ENCODE assay signal across 26 cellular contexts in the genomic region with DNA sequence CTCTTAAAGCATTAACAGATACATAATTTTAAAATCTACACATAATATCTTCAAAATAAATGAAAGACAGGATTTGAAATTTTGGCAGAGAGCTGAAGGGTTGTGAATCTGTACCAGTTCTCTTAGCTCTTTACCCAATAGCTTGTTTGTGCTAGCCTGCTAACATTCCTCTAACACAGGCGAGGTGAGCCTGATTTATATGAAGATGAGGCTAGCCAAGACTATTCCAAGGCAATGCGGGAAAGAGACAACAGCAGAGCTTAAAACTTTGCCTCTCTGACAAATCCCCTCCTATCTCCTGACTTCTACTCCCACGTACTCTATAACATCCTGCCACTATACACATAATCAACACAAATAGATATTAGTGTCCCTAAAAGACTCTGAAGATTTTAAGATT.
A peak's percentile ranks its signal among the peaks of the same experiment; 100 is the strongest.
DNase-seq lines count a peak whose midpoint lies in the region; ATAC-seq and TF ChIP-seq lines count a peak whose summit lies in the region.
"Had no signal": no experiment of that assay in that cellular context is flagged by ENCODE, and none has a peak within 500 bp of the region (broad histone marks: within the 10 kb centered on the region; RNA-seq: fewer than 3 reads in every experiment).

No MANE protein-coding gene starts in this region.

- H3K4me1 Mint-ChIP-seq in Calu3 (ENCODE audit: low read depth, unreplicated experiment): no peaks in the 10 kb centered on the region
- H3K4me1 Mint-ChIP-seq: activated CD4-positive, alpha-beta T cell treated with anti-CD3 and anti-CD28 coated beads for 36 hours had no signal

- intact Hi-C loops in mammary epithelial cell (cut with micrococcal nuclease) (no loop called here), Calu3 (cut with micrococcal nuclease; ENCODE audit: unreplicated experiment) (no loop called here)

- TF ChIP-seq CTCF in mammary epithelial cell (conservative IDR thresholded peaks at IDR 0.05 in 1 of 2, IDR thresholded peaks at IDR 0.05 in 1 of 2; ENCODE audit: extremely low read depth in 1 of 2, insufficient read depth in 1 of 2, low read depth in 1 of 2, low read length in 2 of 2) (no peak), Calu3 (IDR thresholded peaks at IDR 0.05; ENCODE audit: unreplicated experiment) (no peak)

- no peaks in the 10 kb centered on the region for H3K79me2 ChIP-seq in mammary epithelial cell (ENCODE audit: insufficient read depth, low read length)

- peaks cover 3% of the 10 kb centered on the region for H3K9me3 ChIP-seq in mammary epithelial cell (replicated peaks; ENCODE audit: insufficient read depth, low read length)
- no peaks in the 10 kb centered on the region for H3K9me3 ChIP-seq in skeletal muscle satellite cell (replicated peaks; ENCODE audit: low read length)
- H3K9me3 ChIP-seq: psoas muscle, thoracic aorta had no signal

- CTCF ChIA-PET in mammary epithelial cell (lab: Charles Lee; ENCODE audit: low non-redundant PET) (no interaction called here), Calu3 (lab: Charles Lee) (no interaction called here)

- H4K20me1 ChIP-seq in mammary epithelial cell (ENCODE audit: insufficient read depth, low read length): no peaks in the 10 kb centered on the region

- no peaks in the 10 kb centered on the region for H3K36me3 Mint-ChIP-seq in Calu3 (ENCODE audit: insufficient read depth, unreplicated experiment)
- H3K36me3 Mint-ChIP-seq: activated naive CD4-positive, alpha-beta T cell treated with anti-CD3 and anti-CD28 coated beads, Interleukin-2, amount 50 U/mL, for 72 hours; CD8-positive, alpha-beta T cell; stimulated activated naive B cell treated with anti-CD40 and anti-IgM and Interleukin-4, amounts not matched to agents 10 μg/mL and 1 μg/mL and 100 μg/mL, for 72 hours had no signal

- H3K4me1 ChIP-seq in mammary epithelial cell (ENCODE audit: insufficient read depth, low read length) (peaks cover 9% of the 10 kb centered on the region), skeletal muscle satellite cell (ENCODE audit: control insufficient read depth, insufficient read depth, low read length) (peaks cover 13% of the 10 kb centered on the region)
- H3K4me1 ChIP-seq: psoas muscle had no signal

- H3K27me3 ChIP-seq in mammary epithelial cell (ENCODE audit: insufficient read depth, low read length): no peaks in the 10 kb centered on the region
- no peaks in the 10 kb centered on the region for H3K27me3 ChIP-seq in skeletal muscle satellite cell (ENCODE audit: control insufficient read depth, insufficient read depth, low read length)
- H3K27me3 ChIP-seq: SJCRH30 had no signal

- no peak overlapping the region for H3K4me3 Mint-ChIP-seq in Calu3 (ENCODE audit: low read depth, unreplicated experiment)
- H3K4me3 Mint-ChIP-seq: activated CD4-positive, alpha-beta T cell treated with anti-CD3 and anti-CD28 coated beads for 36 hours; activated T-cell treated with anti-CD3 and anti-CD28 coated beads, Interleukin-2, amount 50 U/mL, for 72 hours; CD8-positive, alpha-beta T cell; HFFc6; stimulated activated naive B cell treated with anti-CD40 and anti-IgM and Interleukin-4, amounts not matched to agents 10 μg/mL and 1 μg/mL and 100 μg/mL, for 72 hours; T-helper 1 cell treated with Interleukin-12 subunit alpha and Interleukin-12 subunit beta and Interleukin-4 antibody, amounts not matched to agents 30 μg/mL and 1 μg/mL, for 36 hours had no signal

- H3K4me3 ChIP-seq in mammary epithelial cell (replicated peaks in 1 of 3; ENCODE audit: insufficient read depth in 1 of 3, low read depth in 2 of 3, low read length in 3 of 3) (peak overlapping the region in 2 of 3 experiments; percentile 16 to 41), skeletal muscle satellite cell (ENCODE audit: low read length) (no peak overlapping the region)
- H3K4me3 ChIP-seq: psoas muscle, SJCRH30, skin epidermis, thoracic aorta had no signal

- ATAC-seq in GM18909 (IDR thresholded peaks at IDR 0.05; ENCODE audit: poor library complexity, unreplicated experiment): no peak
- ATAC-seq: activated CD4-positive, alpha-beta T cell treated with anti-CD3 and anti-CD28 coated beads for 36 hours; activated naive CD4-positive, alpha-beta T cell treated with anti-CD3 and anti-CD28 coated beads, Interleukin-2, amount 50 U/mL, for 72 hours; activated T-cell treated with anti-CD3 and anti-CD28 coated beads, Interleukin-2, amount 50 U/mL, for 72 hours; CD8-positive, alpha-beta T cell; esophagus mucosa; left colon; psoas muscle; stimulated activated naive B cell treated with anti-CD40 and anti-IgM and Interleukin-4, amounts not matched to agents 10 μg/mL and 1 μg/mL and 100 μg/mL, for 72 hours had no signal

- dilution Hi-C loops in mammary epithelial cell (cut with HindIII; ENCODE audit: low sequenced_read_pairs): no loop called here

- H3K9ac ChIP-seq in mammary epithelial cell (ENCODE audit: insufficient read depth, low read length) (peak overlapping the region; percentile 32), skeletal muscle satellite cell (ENCODE audit: low read depth, low read length) (peak overlapping the region; percentile 28)
- H3K9ac ChIP-seq: KMS-11 had no signal

- H3K36me3 ChIP-seq in mammary epithelial cell (ENCODE audit: insufficient read depth, low read length) (no peaks in the 10 kb centered on the region), skeletal muscle satellite cell (ENCODE audit: insufficient read depth, low read length) (no peaks in the 10 kb centered on the region)
- H3K36me3 ChIP-seq: SJCRH30, thoracic aorta had no signal

- DNase-seq in NCI-H69 (lab: John Stamatoyannopoulos, UW) (peak; percentile 49), mammary epithelial cell (no peak), iPS-NIHi11 (ENCODE audit: low spot score) (peak; percentile 20), Calu3 (no peak)
- DNase-seq in stimulated activated CD4-positive, alpha-beta T cell treated with anti-CD3 and anti-CD28 coated beads, Interleukin-4, amount 100 ng/mL, for 24 hours: no peak
- DNase-seq: activated CD4-positive, alpha-beta T cell treated with anti-CD3 and anti-CD28 coated beads for 36 hours; activated T-cell treated with anti-CD3 and anti-CD28 coated beads, Interleukin-2, amount 50 U/mL, for 72 hours; CD8-positive, alpha-beta T cell; DMS53; effector memory CD4-positive, alpha-beta T cell; HFFc6; left colon; NCI-H1048; NCI-H187 treated with DMSO at 0.1 percent for 48 hours; NCI-H2227 treated with DMSO at 0.1 percent for 48 hours; psoas muscle; stimulated activated naive B cell treated with anti-CD40 and anti-IgM and Interleukin-4, amounts not matched to agents 10 μg/mL and 1 μg/mL and 100 μg/mL, for 72 hours had no signal

- in situ Hi-C loops in mammary epithelial cell (cut with MboI; ENCODE audit: low sequenced_read_pairs in 2 of 2): no loop called here

- no peak overlapping the region for H3K27ac Mint-ChIP-seq in Calu3 (ENCODE audit: unreplicated experiment)
- H3K27ac Mint-ChIP-seq: activated CD4-positive, alpha-beta T cell treated with anti-CD3 and anti-CD28 coated beads for 36 hours; activated naive CD4-positive, alpha-beta T cell treated with anti-CD3 and anti-CD28 coated beads, Interleukin-2, amount 50 U/mL, for 72 hours; activated T-cell treated with anti-CD3 and anti-CD28 coated beads, Interleukin-2, amount 50 U/mL, for 72 hours; CD8-positive, alpha-beta T cell; HFFc6; stimulated activated naive B cell treated with anti-CD40 and anti-IgM and Interleukin-4, amounts not matched to agents 10 μg/mL and 1 μg/mL and 100 μg/mL, for 72 hours; T-helper 1 cell treated with Interleukin-12 subunit alpha and Interleukin-12 subunit beta and Interleukin-4 antibody, amounts not matched to agents 30 μg/mL and 1 μg/mL, for 36 hours had no signal

- no peaks in the 10 kb centered on the region for H3K9me3 Mint-ChIP-seq in Calu3 (ENCODE audit: low read depth, unreplicated experiment)
- H3K9me3 Mint-ChIP-seq: HFFc6; stimulated activated naive B cell treated with anti-CD40 and anti-IgM and Interleukin-4, amounts not matched to agents 10 μg/mL and 1 μg/mL and 100 μg/mL, for 72 hours; T-helper 1 cell treated with Interleukin-12 subunit alpha and Interleukin-12 subunit beta and Interleukin-4 antibody, amounts not matched to agents 30 μg/mL and 1 μg/mL, for 36 hours had no signal

- H3K27me3 Mint-ChIP-seq in Calu3 (ENCODE audit: unreplicated experiment): no peaks in the 10 kb centered on the region
- H3K27me3 Mint-ChIP-seq: activated CD4-positive, alpha-beta T cell treated with anti-CD3 and anti-CD28 coated beads for 36 hours; stimulated activated naive B cell treated with anti-CD40 and anti-IgM and Interleukin-4, amounts not matched to agents 10 μg/mL and 1 μg/mL and 100 μg/mL, for 72 hours had no signal

- H3K4me2 ChIP-seq in mammary epithelial cell (ENCODE audit: insufficient read depth, low read depth, low read length): peak overlapping the region; percentile 60
- peak overlapping the region; percentile 61 for H3K4me2 ChIP-seq in skeletal muscle satellite cell (ENCODE audit: low read length)
- H3K4me2 ChIP-seq: KMS-11 had no signal

- peak overlapping the region; percentile 94 for H2AFZ ChIP-seq in mammary epithelial cell (ENCODE audit: low read depth, low read length)

- WGBS in mammary epithelial cell (ENCODE audit: low coverage, missing lambda C conversion rate): 49% methylated on average over 3 of the region's 3 CpGs

- peak overlapping the region; percentile 48 for H3K27ac ChIP-seq in mammary epithelial cell (ENCODE audit: insufficient read depth, low read depth, low read length)
- H3K27ac ChIP-seq: KMS-11, psoas muscle, SJCRH30, skin epidermis, thoracic aorta had no signal

- BruUV-seq in mammary epithelial cell (replicated peaks; lab: Mats Ljungman, UMichigan) (no TSS peak), Calu3 (replicated peaks; lab: Mats Ljungman, UMichigan) (no TSS peak)

Comparison
In these comparisons a context has a peak if more than half of its experiments do, and no peak if none do; other contexts are left out.
1. DNase-seq: peak in NCI-H69 (single experiment) and iPS-NIHi11 (single experiment); none in mammary epithelial cell (single experiment), Calu3 (single experiment) and stimulated activated CD4-positive, alpha-beta T cell treated with anti-CD3 and anti-CD28 coated beads, Interleukin-4, amount 100 ng/mL, for 24 hours (single experiment).